19 cellular contexts compared by ENCODE assay signal in the genomic region with DNA sequence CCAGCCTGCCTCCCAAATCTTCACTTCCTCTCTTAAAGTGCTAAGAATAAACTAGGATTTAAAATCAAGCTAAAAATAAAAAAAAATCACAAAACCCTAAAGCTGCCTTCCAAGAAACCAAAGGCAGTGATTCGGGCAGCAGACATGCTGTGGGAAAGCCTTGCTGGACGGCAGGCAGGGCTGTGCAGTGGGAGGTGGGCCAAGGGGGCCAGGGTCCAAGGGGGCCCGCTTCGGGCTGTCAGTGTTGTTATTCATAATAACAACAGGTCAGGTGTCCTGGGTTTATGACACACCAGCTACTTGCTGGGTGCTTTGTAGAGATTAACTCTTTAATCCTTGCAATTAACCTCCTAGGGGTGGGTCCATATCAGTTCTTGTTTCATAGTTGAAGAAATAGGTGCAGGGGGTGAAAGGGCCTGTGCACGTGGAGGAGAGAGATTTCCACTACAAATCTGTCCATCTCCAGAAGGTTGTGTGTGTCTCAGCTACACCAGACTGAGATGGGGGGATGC. TPM values are rescaled to one million over a fixed set of nuclear protein-coding genes. Genes with fewer than 3 reads are reported as not detected.
DNase-seq lines count a peak whose midpoint lies in the region; ATAC-seq, FAIRE-seq and TF ChIP-seq lines count a peak whose summit lies in the region.
"Had no signal": no experiment of that assay in that cellular context is flagged by ENCODE, and none has a peak within 500 bp of the region (broad histone marks: within the 10 kb centered on the region; RNA-seq: fewer than 3 reads in every experiment).

No MANE protein-coding gene starts in this region.

- no peak for TF ChIP-seq RAD21 in K562 (CRISPR knock-in tag; conservative IDR thresholded peaks at IDR 0.05 in 1 of 2, IDR thresholded peaks at IDR 0.05 in 1 of 2)

- WGBS in K562 (ENCODE audit: insufficient coverage, low coverage, missing lambda C conversion rate) = 3% methylated on average over 4 of the region's 5 CpGs

- TF ChIP-seq EP300 in K562 (IDR thresholded peaks at IDR 0.05; ENCODE audit: low read length) = no peak

- no peaks in the 10 kb centered on the region for H3K4me1 Mint-ChIP-seq in stimulated activated effector memory CD8-positive, alpha-beta T cell treated with anti-CD3 and anti-CD28 coated beads, Interleukin-12 subunit alpha, Interleukin-12 subunit beta, amount 100 ng/mL, for 72 hours
- H3K4me1 Mint-ChIP-seq: IgD-negative memory B cell had no signal

- no peaks in the 10 kb centered on the region for H3K36me3 Mint-ChIP-seq in stimulated activated effector memory CD8-positive, alpha-beta T cell treated with anti-CD3 and anti-CD28 coated beads, Interleukin-12 subunit alpha, Interleukin-12 subunit beta, amount 100 ng/mL, for 72 hours
- H3K36me3 Mint-ChIP-seq: IgD-negative memory B cell had no signal

- H3K27ac ChIP-seq in BLaER1 (no peak overlapping the region), K562 (ENCODE audit: extremely low read depth, low read depth, low read length) (no peak overlapping the region)
- H3K27ac ChIP-seq: 22Rv1 had no signal

- H3K27ac Mint-ChIP-seq in stimulated activated effector memory CD8-positive, alpha-beta T cell treated with anti-CD3 and anti-CD28 coated beads, Interleukin-12 subunit alpha, Interleukin-12 subunit beta, amount 100 ng/mL, for 72 hours = no peak overlapping the region
- H3K27ac Mint-ChIP-seq: CD4-positive, alpha-beta T cell; GM23338; IgD-negative memory B cell had no signal

- H3K9me3 Mint-ChIP-seq in stimulated activated effector memory CD8-positive, alpha-beta T cell treated with anti-CD3 and anti-CD28 coated beads, Interleukin-12 subunit alpha, Interleukin-12 subunit beta, amount 100 ng/mL, for 72 hours = no peaks in the 10 kb centered on the region
- H3K9me3 Mint-ChIP-seq: CD4-positive, alpha-beta T cell; GM23338 had no signal

- no peaks in the 10 kb centered on the region for H4K20me1 ChIP-seq in BLaER1
- H4K20me1 ChIP-seq in K562 (replicated peaks; ENCODE audit: control insufficient read depth, insufficient read depth, low read length) = no peaks in the 10 kb centered on the region; the same call in 1 of the 2 replicates

- DNase-seq in NCI-H524 treated with DMSO at 0.1 percent for 48 hours (lab: John Stamatoyannopoulos, UW) (peak; percentile 74), K562 (ENCODE audit: extremely low read depth in 1 of 4, low spot score in 3 of 4) (no peak), posterior vena cava (ENCODE audit: low spot score) (peak; percentile 60), cerebellar cortex (ENCODE audit: low spot score) (no peak), T-helper 1 cell (no peak), NCI-H2029 (lab: John Stamatoyannopoulos, UW) (no peak)
- no peak for DNase-seq in stimulated activated effector memory CD8-positive, alpha-beta T cell treated with anti-CD3 and anti-CD28 coated beads, Interleukin-12 subunit alpha, Interleukin-12 subunit beta, amount 100 ng/mL, for 72 hours (ENCODE audit: low spot score in 2 of 2)
- DNase-seq: CD4-positive, alpha-beta T cell; DMS153; DMS79 treated with DMSO at 0.1 percent for 48 hours; EL; H7 had no signal

- ATAC-seq in K562 = no peak
- ATAC-seq in stimulated activated effector memory CD8-positive, alpha-beta T cell treated with anti-CD3 and anti-CD28 coated beads, Interleukin-12 subunit alpha, Interleukin-12 subunit beta, amount 100 ng/mL, for 72 hours = no peak
- ATAC-seq: GM23338 had no signal

- no peaks in the 10 kb centered on the region for H3K9me3 ChIP-seq in BLaER1
- no peaks in the 10 kb centered on the region for H3K9me3 ChIP-seq in K562 (replicated peaks; ENCODE audit: control insufficient read depth, insufficient read depth, low read depth, low read length)

- H3K4me2 ChIP-seq in BLaER1 (peak overlapping the region; percentile 11; the same call in 1 of the 2 replicates), K562 (ENCODE audit: insufficient read depth, low read length) (no peak overlapping the region)
- H3K4me2 ChIP-seq: GM23338 had no signal

- no peak for TF ChIP-seq CTCF in K562 (IDR thresholded peaks at IDR 0.05 in 2 of 3, conservative IDR thresholded peaks at IDR 0.05 in 1 of 3; ENCODE audit: insufficient read depth in 2 of 3, low read depth in 1 of 3, low read length in 3 of 3)

- no peaks in the 10 kb centered on the region for H3K9me1 ChIP-seq in K562 (ENCODE audit: control insufficient read depth, insufficient read depth, low read length)

- BruUV-seq in K562 (replicated peaks; lab: Mats Ljungman, UMichigan) = no TSS peak

- TF ChIP-seq POLR2A in K562 (conservative IDR thresholded peaks at IDR 0.05) = no peak

- no peak overlapping the region for H3K4me3 Mint-ChIP-seq in stimulated activated effector memory CD8-positive, alpha-beta T cell treated with anti-CD3 and anti-CD28 coated beads, Interleukin-12 subunit alpha, Interleukin-12 subunit beta, amount 100 ng/mL, for 72 hours
- H3K4me3 Mint-ChIP-seq: CD4-positive, alpha-beta T cell; GM23338; IgD-negative memory B cell had no signal

- H3K79me2 ChIP-seq in K562 (ENCODE audit: control insufficient read depth, insufficient read depth, low read length) = no peaks in the 10 kb centered on the region

- in situ Hi-C loops in K562 (cut with MboI) = no loop called here

- no peak overlapping the region for H3K9ac ChIP-seq in BLaER1
- no peak overlapping the region for H3K9ac ChIP-seq in K562 (ENCODE audit: insufficient read depth in 1 of 2, low read depth in 2 of 2, low read length in 2 of 2)

- no peak overlapping the region for H2AFZ ChIP-seq in K562 (ENCODE audit: low read depth, low read length)
- H2AFZ ChIP-seq: GM23338 had no signal

- CTCF ChIA-PET in K562 (lab: Yijun Ruan, JAX; ENCODE audit: low intra/inter-chr PET ratio) = no interaction called here

- intact Hi-C loops in K562 (cut with micrococcal nuclease) = no loop called here
- intact Hi-C loops in posterior vena cava (cut with DNase I) = no loop called here

- H3K4me3 ChIP-seq in BLaER1 = no peak overlapping the region
- H3K4me3 ChIP-seq in K562 = no peak overlapping the region
- H3K4me3 ChIP-seq: GM23338 had no signal

- H3K4me1 ChIP-seq in BLaER1 (peaks cover 7% of the 10 kb centered on the region; the same call in 1 of the 2 replicates), K562 (replicated peaks in 1 of 2; ENCODE audit: control insufficient read depth in 2 of 2, insufficient read depth in 2 of 2, low read length in 2 of 2) (no peaks in the 10 kb centered on the region)

- POLR2A ChIA-PET in K562 (lab: Yijun Ruan, JAX) = interaction anchor here (0.8 kb wide), 1 partner anchor 12 kb away, joined by 4 read pairs; no protein-coding TSS in a partner anchor

- FAIRE-seq in K562 (lab: Jason Lieb, UNC) = no peak
- FAIRE-seq: G401.6, GM12891 had no signal

- H3K27me3 ChIP-seq in BLaER1 = no peaks in the 10 kb centered on the region
- H3K27me3 ChIP-seq in K562 (ENCODE audit: control insufficient read depth in 2 of 2, insufficient read depth in 2 of 2, low read length in 2 of 2) = peaks cover 20 to 57% of the 10 kb centered on the region in 2 experiments; a peak in 3 of 5 replicates

- H3K36me3 ChIP-seq in BLaER1 (no peaks in the 10 kb centered on the region), K562 (ENCODE audit: control insufficient read depth, insufficient read depth, low read length) (no peaks in the 10 kb centered on the region)

TF ChIP-seq in K562, 482 proteins besides CTCF, POLR2A, EP300 and RAD21:
- TF ChIP-seq ZNF12 (CRISPR knock-in tag; IDR thresholded peaks at IDR 0.05) = no peak
- TF ChIP-seq SPI1 (IDR thresholded peaks at IDR 0.05; ENCODE audit: borderline replicate concordance, low read depth, low read length) = 0 out of 2 replicates have a peak, but pooled peaks have one; percentile 16
- TF ChIP-seq NCOA1 (IDR thresholded peaks at IDR 0.05; ENCODE audit: low read depth) = no peak
TF ChIP-seq in K562: peak in this region for 1.

RNA-seq across cellular contexts. Expression of gene CD40, which starts 40.4 kb away (rescaled TPM):
- 2.4 and 5.1 TPM in 2 replicates for total RNA-seq in K562 (2011; cell fraction: chromatin; rRNA removed; ENCODE audit: low replicate concordance)
- 2.4 and 4.5 TPM in 2 replicates for total RNA-seq in K562 (2011; cell fraction: nucleolus; rRNA removed)
- 5.8 and 6.6 TPM in 2 replicates for total RNA-seq in K562 (2011; cell fraction: nucleoplasm; rRNA removed)
- total RNA-seq in K562 (2014; rRNA removed) (1.5 and 1.6 TPM in 2 replicates), K562 (2014; rRNA removed; fragmentation: Illumina TruSeq; extraction: Trizol) (1.1 and 1.3 TPM in 2 replicates), K562 (2015; rRNA removed; fragmentation: Illumina TruSeq; extraction: Trizol) (0.64 and 0.76 TPM in 2 replicates), K562 (2021) (2.0 and 2.1 TPM in 2 replicates), posterior vena cava (10 to 100 TPM in 1 of 2 donors, 1 to 10 TPM in 1; 9.6 to 11.3 TPM)
- polyA plus RNA-seq in K562 (2011; rRNA removed) (2.2 and 3.7 TPM in 2 replicates), K562 (2014; fragmentation: Illumina TruSeq; extraction: Trizol) (1.9 TPM in 2 replicates), K562 (2014; fragmentation: Nextera tagmentation; extraction: Ambion mirVana) (1 to 10 TPM; 1.0 to 1.6 TPM), K562 (2014; rRNA removed) (2.3 and 2.9 TPM in 2 replicates)
- polyA plus RNA-seq in K562 (2011; cell fraction: cytosol; rRNA removed) = 2.5 and 4.8 TPM in 2 replicates
- 3.0 and 4.6 TPM in 2 replicates for polyA plus RNA-seq in K562 (2011; cell fraction: nucleus; rRNA removed)
- polyA plus RNA-seq in K562 (2012) = 1.7 and 4.9 TPM in 2 replicates
- polyA minus RNA-seq in K562 (2011; rRNA and poly(A)+ RNA removed) = 0.75 and 1.5 TPM in 2 replicates
- polyA minus RNA-seq in K562 (2011; cell fraction: cytosol; rRNA and poly(A)+ RNA removed) = 0.67 and 1.5 TPM in 2 replicates
- polyA minus RNA-seq in K562 (2011; cell fraction: nucleus; rRNA and poly(A)+ RNA removed) = 0.89 and 2.4 TPM in 2 replicates
- total RNA-seq: HT-29 had no signal

Comparison
In these comparisons a context has a peak if more than half of its experiments do, and no peak if none do; other contexts are left out.
1. DNase-seq: peak in NCI-H524 treated with DMSO at 0.1 percent for 48 hours (single experiment) and posterior vena cava (single experiment); none in K562 (0 of 4), cerebellar cortex (single experiment), stimulated activated effector memory CD8-positive, alpha-beta T cell treated with anti-CD3 and anti-CD28 coated beads, Interleukin-12 subunit alpha, Interleukin-12 subunit beta, amount 100 ng/mL, for 72 hours (0 of 2), T-helper 1 cell (0 of 5) and NCI-H2029 (single experiment).